Comparison of ENCODE assay signal across 8 cellular contexts in the genomic region with DNA sequence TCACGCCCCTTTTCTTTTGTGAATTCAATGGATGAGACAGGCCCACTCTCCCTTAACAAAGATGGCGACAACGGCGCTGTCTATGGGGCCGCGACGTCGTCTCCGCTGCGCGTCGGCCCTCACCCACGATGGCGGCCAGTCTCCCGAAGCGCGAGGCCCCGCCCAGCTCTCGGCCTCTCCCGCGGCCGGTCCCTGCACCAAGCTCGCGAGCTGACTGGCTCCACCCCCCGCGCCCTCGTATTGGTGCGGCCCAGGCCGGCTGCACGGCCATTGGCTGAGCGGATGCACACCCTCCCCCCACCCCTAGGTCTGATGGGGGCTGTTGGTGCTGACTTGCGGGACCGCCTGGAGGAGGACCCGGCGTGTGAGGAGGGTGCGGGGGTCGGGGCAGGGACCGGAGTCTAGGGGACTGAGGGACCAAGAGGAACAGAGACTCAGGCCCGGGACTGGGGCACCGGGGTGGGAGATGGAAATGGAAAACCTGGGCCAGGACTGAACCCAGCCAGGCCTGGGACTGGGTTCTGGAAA. TPM values are rescaled to one million over a fixed set of nuclear protein-coding genes. Genes with fewer than 3 reads are reported as not detected.
DNase-seq lines count a peak whose midpoint lies in the region; ATAC-seq and TF ChIP-seq lines count a peak whose summit lies in the region.

No MANE protein-coding gene starts in this region.

- H3K9me2 ChIP-seq in MM.1S (replicated peaks; ENCODE audit: insufficient read depth, low read length) (no peaks in the 10 kb centered on the region), SK-N-SH (no peaks in the 10 kb centered on the region)

- H3K27me3 ChIP-seq in MM.1S (replicated peaks; ENCODE audit: insufficient read depth, low read length), result no peaks in the 10 kb centered on the region
- H3K27me3 ChIP-seq in SK-N-SH (ENCODE audit: insufficient read depth), result no peaks in the 10 kb centered on the region

- H2AFZ ChIP-seq in MM.1S (ENCODE audit: low read length) (peak overlapping the region; percentile 84), SK-N-SH (ENCODE audit: low read depth) (peak overlapping the region; percentile 77; the same call in 1 of the 2 replicates)

- no peaks in the 10 kb centered on the region for H3K27me3 Mint-ChIP-seq in activated naive CD8-positive, alpha-beta T cell treated with anti-CD3 and anti-CD28 coated beads for 36 hours

- H3K36me3 Mint-ChIP-seq in activated naive CD8-positive, alpha-beta T cell treated with anti-CD3 and anti-CD28 coated beads for 36 hours, result peaks cover 19% of the 10 kb centered on the region

- no peaks in the 10 kb centered on the region for H3K9me3 Mint-ChIP-seq in activated naive CD8-positive, alpha-beta T cell treated with anti-CD3 and anti-CD28 coated beads for 36 hours

- H3K4me3 ChIP-seq in MM.1S (ENCODE audit: low read length), result peak overlapping the region; percentile 81
- H3K4me3 ChIP-seq in SK-N-SH (ENCODE audit: low read depth in 2 of 2, low read length in 1 of 2), result peak overlapping the region; percentile 64 to 68

- no peaks in the 10 kb centered on the region for H3K36me3 ChIP-seq in MM.1S (replicated peaks; ENCODE audit: insufficient read depth, low read length)
- peaks cover 3 to 4% of the 10 kb centered on the region in 2 experiments for H3K36me3 ChIP-seq in SK-N-SH (replicated peaks in 1 of 2; ENCODE audit: control insufficient read depth in 1 of 2, insufficient read depth in 2 of 2, low read length in 1 of 2)

- H3K9ac ChIP-seq in MM.1S (ENCODE audit: low read length), result peak overlapping the region; percentile 60
- peak overlapping the region; percentile 74 for H3K9ac ChIP-seq in SK-N-SH

- H3K79me2 ChIP-seq in MM.1S (ENCODE audit: low read length) (peaks cover 24% of the 10 kb centered on the region), SK-N-SH (ENCODE audit: insufficient read depth) (peaks cover 10% of the 10 kb centered on the region)

- H3K9me3 ChIP-seq in MM.1S (replicated peaks; ENCODE audit: insufficient read depth, low read length), result no peaks in the 10 kb centered on the region
- H3K9me3 ChIP-seq in SK-N-SH, result no peaks in the 10 kb centered on the region

- peak overlapping the region; percentile 85 for H3K4me3 Mint-ChIP-seq in activated naive CD8-positive, alpha-beta T cell treated with anti-CD3 and anti-CD28 coated beads for 36 hours

- TF ChIP-seq CTCF in MM.1S (IDR thresholded peaks at IDR 0.05; ENCODE audit: low read length) (no peak), SK-N-SH (IDR thresholded peaks at IDR 0.05) (no peak), omental fat pad (IDR thresholded peaks at IDR 0.05) (no peak)

- TF ChIP-seq EP300 in SK-N-SH (IDR thresholded peaks at IDR 0.05; ENCODE audit: borderline replicate concordance in 1 of 2, low read depth in 1 of 2, low read length in 1 of 2), result no peak

- ATAC-seq in GM21723 (IDR thresholded peaks at IDR 0.05; ENCODE audit: unreplicated experiment) (peak; percentile 58), omental fat pad (ENCODE audit: low FRiP score) (peak; percentile 83)

- peaks cover 42% of the 10 kb centered on the region for H3K4me1 Mint-ChIP-seq in activated naive CD8-positive, alpha-beta T cell treated with anti-CD3 and anti-CD28 coated beads for 36 hours

- no peak for TF ChIP-seq RAD21 in SK-N-SH (IDR thresholded peaks at IDR 0.05; ENCODE audit: low read length)

- DNase-seq in DMS 273 treated with DMSO at 0.1 percent for 48 hours (lab: John Stamatoyannopoulos, UW) (peak; percentile 95), MM.1S (peak; percentile 97), SK-N-SH (peak; percentile 97), glomerular visceral epithelial cell (ENCODE audit: extremely low spot score) (peak; percentile 98), omental fat pad (ENCODE audit: low spot score) (peak; percentile 92)
- DNase-seq in activated naive CD8-positive, alpha-beta T cell treated with anti-CD3 and anti-CD28 coated beads for 36 hours, result peak; percentile 100

- H4K20me1 ChIP-seq in MM.1S (ENCODE audit: insufficient read depth, low read length) (no peaks in the 10 kb centered on the region), SK-N-SH (ENCODE audit: insufficient read depth) (no peaks in the 10 kb centered on the region)

- H3K4me2 ChIP-seq in MM.1S (ENCODE audit: low read depth, low read length) (peak overlapping the region; percentile 79), SK-N-SH (peak overlapping the region; percentile 98)

- WGBS in SK-N-SH (ENCODE audit: low lambda C conversion rate), result 10% methylated on average over 35 of the region's 40 CpGs

- H3F3A ChIP-seq in MM.1S (ENCODE audit: insufficient read depth, low read length), result peaks cover 4% of the 10 kb centered on the region; the same call in 1 of the 2 replicates
- peaks cover 22% of the 10 kb centered on the region for H3F3A ChIP-seq in SK-N-SH (replicated peaks; ENCODE audit: insufficient read depth)

- CTCF ChIA-PET in SK-N-SH (lab: Yijun Ruan, JAX), result interaction anchor here (1.6 to 2.2 kb wide), 2 partner anchors 16 to 35 kb away, joined by 5 to 7 read pairs; no protein-coding TSS in a partner anchor

- POLR2A ChIA-PET in SK-N-SH (lab: Yijun Ruan, JAX), result interaction anchor here (0.9 to 1.5 kb wide), 5 partner anchors 8 to 27 kb away, joined by 3 to 13 read pairs (median 5); a partner anchor contains a TSS

- H3K27ac ChIP-seq in MM.1S (ENCODE audit: low read length) (peak overlapping the region; percentile 1; the same call in 1 of the 2 replicates), SK-N-SH (ENCODE audit: low read depth in 2 of 2, low read length in 1 of 2) (peak overlapping the region; percentile 78 to 98), temporal lobe (ENCODE audit: low read depth, low read length) (peak overlapping the region; percentile 93)

- H3K4me1 ChIP-seq in MM.1S (ENCODE audit: low read length) (peaks cover 11% of the 10 kb centered on the region), SK-N-SH (ENCODE audit: control insufficient read depth in 1 of 2, insufficient read depth in 2 of 2, low read depth in 1 of 2, low read length in 1 of 2) (peaks cover 4 to 26% of the 10 kb centered on the region in 2 experiments; a peak in 2 of 4 replicates)

- peak overlapping the region; percentile 93 for H3K27ac Mint-ChIP-seq in activated naive CD8-positive, alpha-beta T cell treated with anti-CD3 and anti-CD28 coated beads for 36 hours

TF ChIP-seq in SK-N-SH, 30 proteins besides CTCF, POLR2A, EP300 and RAD21 (continues in another document):
- TF ChIP-seq GATA2 (CRISPR knock-in tag; IDR thresholded peaks at IDR 0.05) (no peak), NFIC (IDR thresholded peaks at IDR 0.05; ENCODE audit: borderline replicate concordance) (no peak), MXI1 (IDR thresholded peaks at IDR 0.05; ENCODE audit: low read depth, low read length) (peak; percentile 46; the same call in 1 of the 2 replicates)
- TF ChIP-seq, protein P1, sequence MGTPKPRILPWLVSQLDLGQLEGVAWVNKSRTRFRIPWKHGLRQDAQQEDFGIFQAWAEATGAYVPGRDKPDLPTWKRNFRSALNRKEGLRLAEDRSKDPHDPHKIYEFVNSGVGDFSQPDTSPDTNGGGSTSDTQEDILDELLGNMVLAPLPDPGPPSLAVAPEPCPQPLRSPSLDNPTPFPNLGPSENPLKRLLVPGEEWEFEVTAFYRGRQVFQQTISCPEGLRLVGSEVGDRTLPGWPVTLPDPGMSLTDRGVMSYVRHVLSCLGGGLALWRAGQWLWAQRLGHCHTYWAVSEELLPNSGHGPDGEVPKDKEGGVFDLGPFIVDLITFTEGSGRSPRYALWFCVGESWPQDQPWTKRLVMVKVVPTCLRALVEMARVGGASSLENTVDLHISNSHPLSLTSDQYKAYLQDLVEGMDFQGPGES (IDR thresholded peaks at IDR 0.05; ENCODE audit: low read depth, low read length), result no peak

RNA-seq across cellular contexts. Expression of a gene that starts 4.8 kb away (rescaled TPM):
- polyA plus RNA-seq in SK-N-SH (2012; rRNA removed), result 14.1 and 14.8 TPM in 2 replicates
- polyA plus RNA-seq in SK-N-SH (2012; cell fraction: cytosol; rRNA removed), result 6.1 and 8.8 TPM in 2 replicates
- polyA plus RNA-seq in SK-N-SH (2012; cell fraction: nucleus; rRNA removed), result 42.4 and 44.9 TPM in 2 replicates
- 10 to 100 TPM; 36.7 to 40.8 TPM for total RNA-seq in activated naive CD8-positive, alpha-beta T cell treated with anti-CD3 and anti-CD28 coated beads for 36 hours
- total RNA-seq in omental fat pad (10 to 100 TPM in 2 of 4 donors, 1 to 10 TPM in 2; 6.0 to 16.2 (median 9.5) TPM), temporal lobe (9.6 TPM)

RNA-seq across cellular contexts. Expression of a gene that starts 5.2 kb away (rescaled TPM):
- 2,114 and 2,225 TPM in 2 replicates for polyA plus RNA-seq in SK-N-SH (2012; rRNA removed)
- polyA plus RNA-seq in SK-N-SH (2012; cell fraction: cytosol; rRNA removed), result 1,690 and 2,536 TPM in 2 replicates
- 725 and 988 TPM in 2 replicates for polyA plus RNA-seq in SK-N-SH (2012; cell fraction: nucleus; rRNA removed)
- total RNA-seq in activated naive CD8-positive, alpha-beta T cell treated with anti-CD3 and anti-CD28 coated beads for 36 hours, result 1,000 to 10,000 TPM; 1,968 to 2,008 TPM
- total RNA-seq in omental fat pad (1,000 to 10,000 TPM; 1,539 to 2,303 (median 1,904) TPM), temporal lobe (903 TPM)

RNA-seq across cellular contexts. Expression of a gene that starts 9.3 kb away (rescaled TPM):
- polyA plus RNA-seq in SK-N-SH (2012; rRNA removed), result 0.44 TPM in 1 of 2 replicates, not detected in the other
- polyA plus RNA-seq in SK-N-SH (2012; cell fraction: cytosol; rRNA removed), result 0.03 TPM in 1 of 2 replicates, not detected in the other
- polyA plus RNA-seq in SK-N-SH (2012; cell fraction: nucleus; rRNA removed), result 0.13 and 0.17 TPM in 2 replicates
- total RNA-seq in activated naive CD8-positive, alpha-beta T cell treated with anti-CD3 and anti-CD28 coated beads for 36 hours, result 1 to 10 TPM; 4.4 TPM
- total RNA-seq in omental fat pad, result 1 to 10 TPM in 1 of 4 donors, under 1 TPM in 1, not detected in 2; 0.47 to 1.3 TPM
- total RNA-seq in temporal lobe, result not detected

RNA-seq across cellular contexts. Expression of a gene that starts 13.0 kb away (rescaled TPM):
- polyA plus RNA-seq in SK-N-SH (2012; rRNA removed), result 7.8 and 12.6 TPM in 2 replicates
- polyA plus RNA-seq in SK-N-SH (2012; cell fraction: cytosol; rRNA removed), result 7.3 and 10.3 TPM in 2 replicates
- 8.6 and 13.4 TPM in 2 replicates for polyA plus RNA-seq in SK-N-SH (2012; cell fraction: nucleus; rRNA removed)
- total RNA-seq in activated naive CD8-positive, alpha-beta T cell treated with anti-CD3 and anti-CD28 coated beads for 36 hours, result 10 to 100 TPM in 1 of 2 experiments, 1 to 10 TPM in 1; 9.3 to 10.1 TPM
- total RNA-seq in omental fat pad (10 to 100 TPM in 1 of 4 donors, 1 to 10 TPM in 3; 2.6 to 12.6 (median 5.2) TPM), temporal lobe (3.0 TPM)

RNA-seq across cellular contexts. Expression of a gene that starts 17.6 kb away (rescaled TPM):
- not detected in 2 replicates for polyA plus RNA-seq in SK-N-SH (2012; rRNA removed)
- polyA plus RNA-seq in SK-N-SH (2012; cell fraction: cytosol; rRNA removed), result not detected in 2 replicates
- not detected in 2 replicates for polyA plus RNA-seq in SK-N-SH (2012; cell fraction: nucleus; rRNA removed)
- total RNA-seq in activated naive CD8-positive, alpha-beta T cell treated with anti-CD3 and anti-CD28 coated beads for 36 hours, result not detected
- total RNA-seq in omental fat pad (not detected), temporal lobe (not detected)

Comparison
In these comparisons a context has a peak if more than half of its experiments do, and no peak if none do; other contexts are left out.
1. Peak in every context shown above with its lines: DNase-seq, ATAC-seq, H3K4me3 ChIP-seq and H3K27ac ChIP-seq.
2. H3K27ac ChIP-seq: peak in every context shown above with its lines; median percentile 93 in temporal lobe; 88 in SK-N-SH; 1 in MM.1S.